1 cellular context compared by ENCODE assay signal in genomic region chr2:56113571-56113970, GRCh38.
TF ChIP-seq lines count a peak whose summit lies in the region.

No MANE protein-coding gene starts in this region.

TF ChIP-seq in GM23338, 12 proteins besides CTCF, POLR2A, EP300 and RAD21 (continued from another document):
- no peak for TF ChIP-seq ZNF462 (CRISPR knock-in tag; IDR thresholded peaks at IDR 0.05)
- TF ChIP-seq, protein P1, sequence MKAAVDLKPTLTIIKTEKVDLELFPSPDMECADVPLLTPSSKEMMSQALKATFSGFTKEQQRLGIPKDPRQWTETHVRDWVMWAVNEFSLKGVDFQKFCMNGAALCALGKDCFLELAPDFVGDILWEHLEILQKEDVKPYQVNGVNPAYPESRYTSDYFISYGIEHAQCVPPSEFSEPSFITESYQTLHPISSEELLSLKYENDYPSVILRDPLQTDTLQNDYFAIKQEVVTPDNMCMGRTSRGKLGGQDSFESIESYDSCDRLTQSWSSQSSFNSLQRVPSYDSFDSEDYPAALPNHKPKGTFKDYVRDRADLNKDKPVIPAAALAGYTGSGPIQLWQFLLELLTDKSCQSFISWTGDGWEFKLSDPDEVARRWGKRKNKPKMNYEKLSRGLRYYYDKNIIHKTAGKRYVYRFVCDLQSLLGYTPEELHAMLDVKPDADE (IDR thresholded peaks at IDR 0.05), result no peak
